In the genomic region with DNA sequence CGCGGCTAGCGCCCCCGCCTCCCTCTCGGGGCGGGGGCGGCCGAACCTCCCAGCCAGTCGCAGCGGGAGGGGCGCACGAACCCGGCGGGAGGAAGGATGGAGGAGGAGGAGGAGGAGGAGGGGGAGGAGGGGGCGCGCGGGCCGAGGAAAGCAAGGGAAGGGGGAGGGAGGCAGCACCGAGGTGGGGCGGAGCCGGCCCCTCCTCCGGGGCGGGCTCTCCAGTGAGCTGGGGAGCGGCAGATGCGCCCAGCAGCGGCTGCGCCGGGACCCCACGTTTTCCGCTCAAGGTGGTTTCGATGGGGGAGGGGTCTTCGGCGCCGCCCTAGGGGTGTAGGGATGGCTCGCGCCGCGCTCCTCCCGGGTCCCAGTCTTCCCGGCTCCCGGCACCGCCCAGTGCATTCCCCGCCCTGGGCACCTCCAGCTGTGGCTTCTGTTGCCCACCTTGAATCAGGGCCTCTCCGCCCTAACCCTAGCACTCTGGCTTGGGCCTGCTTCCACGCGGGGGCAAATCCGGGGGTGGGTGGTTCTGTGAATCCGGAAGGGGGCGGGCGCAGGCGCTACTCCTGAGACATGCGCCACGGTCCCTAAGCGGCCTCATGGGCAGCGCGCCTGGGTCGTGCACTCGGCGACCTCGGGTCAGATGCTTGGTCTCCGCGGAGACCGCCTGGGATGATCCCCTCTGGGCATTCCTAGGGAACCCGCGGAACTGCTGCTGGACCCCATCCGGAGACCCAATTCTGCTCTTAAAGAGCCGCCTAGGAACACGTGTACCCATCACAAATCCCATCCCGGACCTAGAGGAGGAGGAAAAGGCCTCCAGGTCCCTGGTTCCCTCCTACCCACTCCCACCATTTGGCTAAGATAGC, we compare ENCODE assay signal across 1 cellular context.
A peak's percentile ranks its signal among the peaks of the same experiment; 100 is the strongest.
TF ChIP-seq lines count a peak whose summit lies in the region.

A gene with protein sequence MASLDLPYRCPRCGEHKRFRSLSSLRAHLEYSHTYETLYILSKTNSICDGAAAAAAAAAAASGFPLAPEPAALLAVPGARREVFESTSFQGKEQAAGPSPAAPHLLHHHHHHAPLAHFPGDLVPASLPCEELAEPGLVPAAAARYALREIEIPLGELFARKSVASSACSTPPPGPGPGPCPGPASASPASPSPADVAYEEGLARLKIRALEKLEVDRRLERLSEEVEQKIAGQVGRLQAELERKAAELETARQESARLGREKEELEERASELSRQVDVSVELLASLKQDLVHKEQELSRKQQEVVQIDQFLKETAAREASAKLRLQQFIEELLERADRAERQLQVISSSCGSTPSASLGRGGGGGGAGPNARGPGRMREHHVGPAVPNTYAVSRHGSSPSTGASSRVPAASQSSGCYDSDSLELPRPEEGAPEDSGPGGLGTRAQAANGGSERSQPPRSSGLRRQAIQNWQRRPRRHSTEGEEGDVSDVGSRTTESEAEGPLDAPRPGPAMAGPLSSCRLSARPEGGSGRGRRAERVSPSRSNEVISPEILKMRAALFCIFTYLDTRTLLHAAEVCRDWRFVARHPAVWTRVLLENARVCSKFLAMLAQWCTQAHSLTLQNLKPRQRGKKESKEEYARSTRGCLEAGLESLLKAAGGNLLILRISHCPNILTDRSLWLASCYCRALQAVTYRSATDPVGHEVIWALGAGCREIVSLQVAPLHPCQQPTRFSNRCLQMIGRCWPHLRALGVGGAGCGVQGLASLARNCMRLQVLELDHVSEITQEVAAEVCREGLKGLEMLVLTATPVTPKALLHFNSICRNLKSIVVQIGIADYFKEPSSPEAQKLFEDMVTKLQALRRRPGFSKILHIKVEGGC (minus strand): TSS at position 183 of the 866 bp plus-strand sequence. CDS start 14,848 bp downstream, outside the sequence.

TF ChIP-seq in K562, 482 proteins besides CTCF, POLR2A, EP300 and RAD21 (continued from another document and continues in another):
- TF ChIP-seq PHF8 (IDR thresholded peaks at IDR 0.05; ENCODE audit: borderline replicate concordance, low read length) (peak; percentile 63; the same call in 1 of the 2 replicates), HNRNPK (IDR thresholded peaks at IDR 0.05; ENCODE audit: low read depth, low read length, poor library complexity, severe bottlenecking) (peak; percentile 85), ZEB2 (IDR thresholded peaks at IDR 0.05) (no peak), L3MBTL2 (IDR thresholded peaks at IDR 0.05) (peak; percentile 28; the same call in 1 of the 2 replicates), ZNF263 (CRISPR knock-in tag; IDR thresholded peaks at IDR 0.05; ENCODE audit: borderline replicate concordance) (peak; percentile 99), HMGN3 (IDR thresholded peaks at IDR 0.05; ENCODE audit: borderline replicate concordance, extremely low read depth, insufficient read length, low read depth, low read length) (peak; percentile 29), PCBP1 (IDR thresholded peaks at IDR 0.05; ENCODE audit: low read depth, low read length, poor library complexity, severe bottlenecking) (peak; percentile 90), EGR1 (conservative IDR thresholded peaks at IDR 0.05) (peak; percentile 81), EP400 (IDR thresholded peaks at IDR 0.05) (peak; percentile 56), NR2C2 (CRISPR knock-in tag; IDR thresholded peaks at IDR 0.05) (no peak), NR2C2 (tag; IDR thresholded peaks at IDR 0.05) (0 out of 2 replicates have a peak, but pooled peaks have one; percentile 20), CBFA2T2 (conservative IDR thresholded peaks at IDR 0.05) (no peak), MAZ (CRISPR knock-in tag; conservative IDR thresholded peaks at IDR 0.05 in 1 of 2, IDR thresholded peaks at IDR 0.05 in 1 of 2) (0 out of 4 replicates have a peak, but pooled peaks of 1 of the 2 experiments have one; percentile 44), NR3C1 (CRISPR knock-in tag; IDR thresholded peaks at IDR 0.05) (no peak), NR2C1 (IDR thresholded peaks at IDR 0.05) (no peak), NR2C1 (tag; IDR thresholded peaks at IDR 0.05) (no peak), ZNF589 (CRISPR knock-in tag; IDR thresholded peaks at IDR 0.05; ENCODE audit: low read depth) (no peak), XRCC5 (IDR thresholded peaks at IDR 0.05; ENCODE audit: low read depth, low read length) (no peak), FOXK1 (CRISPR knock-in tag; IDR thresholded peaks at IDR 0.05; ENCODE audit: borderline replicate concordance) (0 out of 2 replicates have a peak, but pooled peaks have one; percentile 30), NRF1 (conservative IDR thresholded peaks at IDR 0.05 in 1 of 2, IDR thresholded peaks at IDR 0.05 in 1 of 2) (peak; percentile 74 to 78)
- TF ChIP-seq, protein P1, sequence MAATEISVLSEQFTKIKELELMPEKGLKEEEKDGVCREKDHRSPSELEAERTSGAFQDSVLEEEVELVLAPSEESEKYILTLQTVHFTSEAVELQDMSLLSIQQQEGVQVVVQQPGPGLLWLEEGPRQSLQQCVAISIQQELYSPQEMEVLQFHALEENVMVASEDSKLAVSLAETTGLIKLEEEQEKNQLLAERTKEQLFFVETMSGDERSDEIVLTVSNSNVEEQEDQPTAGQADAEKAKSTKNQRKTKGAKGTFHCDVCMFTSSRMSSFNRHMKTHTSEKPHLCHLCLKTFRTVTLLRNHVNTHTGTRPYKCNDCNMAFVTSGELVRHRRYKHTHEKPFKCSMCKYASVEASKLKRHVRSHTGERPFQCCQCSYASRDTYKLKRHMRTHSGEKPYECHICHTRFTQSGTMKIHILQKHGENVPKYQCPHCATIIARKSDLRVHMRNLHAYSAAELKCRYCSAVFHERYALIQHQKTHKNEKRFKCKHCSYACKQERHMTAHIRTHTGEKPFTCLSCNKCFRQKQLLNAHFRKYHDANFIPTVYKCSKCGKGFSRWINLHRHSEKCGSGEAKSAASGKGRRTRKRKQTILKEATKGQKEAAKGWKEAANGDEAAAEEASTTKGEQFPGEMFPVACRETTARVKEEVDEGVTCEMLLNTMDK (IDR thresholded peaks at IDR 0.05; ENCODE audit: borderline replicate concordance, insufficient read depth, low read depth, low read length, poor library complexity, severe bottlenecking): no peak
- TF ChIP-seq, protein P2, sequence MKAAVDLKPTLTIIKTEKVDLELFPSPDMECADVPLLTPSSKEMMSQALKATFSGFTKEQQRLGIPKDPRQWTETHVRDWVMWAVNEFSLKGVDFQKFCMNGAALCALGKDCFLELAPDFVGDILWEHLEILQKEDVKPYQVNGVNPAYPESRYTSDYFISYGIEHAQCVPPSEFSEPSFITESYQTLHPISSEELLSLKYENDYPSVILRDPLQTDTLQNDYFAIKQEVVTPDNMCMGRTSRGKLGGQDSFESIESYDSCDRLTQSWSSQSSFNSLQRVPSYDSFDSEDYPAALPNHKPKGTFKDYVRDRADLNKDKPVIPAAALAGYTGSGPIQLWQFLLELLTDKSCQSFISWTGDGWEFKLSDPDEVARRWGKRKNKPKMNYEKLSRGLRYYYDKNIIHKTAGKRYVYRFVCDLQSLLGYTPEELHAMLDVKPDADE (conservative IDR thresholded peaks at IDR 0.05; ENCODE audit: control insufficient read depth, low read depth, low read length): no peak
- TF ChIP-seq, protein P3, sequence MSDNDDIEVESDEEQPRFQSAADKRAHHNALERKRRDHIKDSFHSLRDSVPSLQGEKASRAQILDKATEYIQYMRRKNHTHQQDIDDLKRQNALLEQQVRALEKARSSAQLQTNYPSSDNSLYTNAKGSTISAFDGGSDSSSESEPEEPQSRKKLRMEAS (CRISPR knock-in tag; IDR thresholded peaks at IDR 0.05): 0 out of 2 replicates have a peak, but pooled peaks have one; percentile 60
- TF ChIP-seq, protein P4, sequence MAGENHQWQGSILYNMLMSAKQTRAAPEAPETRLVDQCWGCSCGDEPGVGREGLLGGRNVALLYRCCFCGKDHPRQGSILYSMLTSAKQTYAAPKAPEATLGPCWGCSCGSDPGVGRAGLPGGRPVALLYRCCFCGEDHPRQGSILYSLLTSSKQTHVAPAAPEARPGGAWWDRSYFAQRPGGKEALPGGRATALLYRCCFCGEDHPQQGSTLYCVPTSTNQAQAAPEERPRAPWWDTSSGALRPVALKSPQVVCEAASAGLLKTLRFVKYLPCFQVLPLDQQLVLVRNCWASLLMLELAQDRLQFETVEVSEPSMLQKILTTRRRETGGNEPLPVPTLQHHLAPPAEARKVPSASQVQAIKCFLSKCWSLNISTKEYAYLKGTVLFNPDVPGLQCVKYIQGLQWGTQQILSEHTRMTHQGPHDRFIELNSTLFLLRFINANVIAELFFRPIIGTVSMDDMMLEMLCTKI (IDR thresholded peaks at IDR 0.05; ENCODE audit: partially characterized antibody): no peak
- TF ChIP-seq, protein P5, sequence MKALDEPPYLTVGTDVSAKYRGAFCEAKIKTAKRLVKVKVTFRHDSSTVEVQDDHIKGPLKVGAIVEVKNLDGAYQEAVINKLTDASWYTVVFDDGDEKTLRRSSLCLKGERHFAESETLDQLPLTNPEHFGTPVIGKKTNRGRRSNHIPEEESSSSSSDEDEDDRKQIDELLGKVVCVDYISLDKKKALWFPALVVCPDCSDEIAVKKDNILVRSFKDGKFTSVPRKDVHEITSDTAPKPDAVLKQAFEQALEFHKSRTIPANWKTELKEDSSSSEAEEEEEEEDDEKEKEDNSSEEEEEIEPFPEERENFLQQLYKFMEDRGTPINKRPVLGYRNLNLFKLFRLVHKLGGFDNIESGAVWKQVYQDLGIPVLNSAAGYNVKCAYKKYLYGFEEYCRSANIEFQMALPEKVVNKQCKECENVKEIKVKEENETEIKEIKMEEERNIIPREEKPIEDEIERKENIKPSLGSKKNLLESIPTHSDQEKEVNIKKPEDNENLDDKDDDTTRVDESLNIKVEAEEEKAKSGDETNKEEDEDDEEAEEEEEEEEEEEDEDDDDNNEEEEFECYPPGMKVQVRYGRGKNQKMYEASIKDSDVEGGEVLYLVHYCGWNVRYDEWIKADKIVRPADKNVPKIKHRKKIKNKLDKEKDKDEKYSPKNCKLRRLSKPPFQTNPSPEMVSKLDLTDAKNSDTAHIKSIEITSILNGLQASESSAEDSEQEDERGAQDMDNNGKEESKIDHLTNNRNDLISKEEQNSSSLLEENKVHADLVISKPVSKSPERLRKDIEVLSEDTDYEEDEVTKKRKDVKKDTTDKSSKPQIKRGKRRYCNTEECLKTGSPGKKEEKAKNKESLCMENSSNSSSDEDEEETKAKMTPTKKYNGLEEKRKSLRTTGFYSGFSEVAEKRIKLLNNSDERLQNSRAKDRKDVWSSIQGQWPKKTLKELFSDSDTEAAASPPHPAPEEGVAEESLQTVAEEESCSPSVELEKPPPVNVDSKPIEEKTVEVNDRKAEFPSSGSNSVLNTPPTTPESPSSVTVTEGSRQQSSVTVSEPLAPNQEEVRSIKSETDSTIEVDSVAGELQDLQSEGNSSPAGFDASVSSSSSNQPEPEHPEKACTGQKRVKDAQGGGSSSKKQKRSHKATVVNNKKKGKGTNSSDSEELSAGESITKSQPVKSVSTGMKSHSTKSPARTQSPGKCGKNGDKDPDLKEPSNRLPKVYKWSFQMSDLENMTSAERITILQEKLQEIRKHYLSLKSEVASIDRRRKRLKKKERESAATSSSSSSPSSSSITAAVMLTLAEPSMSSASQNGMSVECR (CRISPR knock-in tag; IDR thresholded peaks at IDR 0.05): 0 out of 2 replicates have a peak, but pooled peaks have one; percentile 32
- TF ChIP-seq, protein P6, sequence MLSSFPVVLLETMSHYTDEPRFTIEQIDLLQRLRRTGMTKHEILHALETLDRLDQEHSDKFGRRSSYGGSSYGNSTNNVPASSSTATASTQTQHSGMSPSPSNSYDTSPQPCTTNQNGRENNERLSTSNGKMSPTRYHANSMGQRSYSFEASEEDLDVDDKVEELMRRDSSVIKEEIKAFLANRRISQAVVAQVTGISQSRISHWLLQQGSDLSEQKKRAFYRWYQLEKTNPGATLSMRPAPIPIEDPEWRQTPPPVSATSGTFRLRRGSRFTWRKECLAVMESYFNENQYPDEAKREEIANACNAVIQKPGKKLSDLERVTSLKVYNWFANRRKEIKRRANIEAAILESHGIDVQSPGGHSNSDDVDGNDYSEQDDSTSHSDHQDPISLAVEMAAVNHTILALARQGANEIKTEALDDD (IDR thresholded peaks at IDR 0.05): no peak
- TF ChIP-seq, protein P7, sequence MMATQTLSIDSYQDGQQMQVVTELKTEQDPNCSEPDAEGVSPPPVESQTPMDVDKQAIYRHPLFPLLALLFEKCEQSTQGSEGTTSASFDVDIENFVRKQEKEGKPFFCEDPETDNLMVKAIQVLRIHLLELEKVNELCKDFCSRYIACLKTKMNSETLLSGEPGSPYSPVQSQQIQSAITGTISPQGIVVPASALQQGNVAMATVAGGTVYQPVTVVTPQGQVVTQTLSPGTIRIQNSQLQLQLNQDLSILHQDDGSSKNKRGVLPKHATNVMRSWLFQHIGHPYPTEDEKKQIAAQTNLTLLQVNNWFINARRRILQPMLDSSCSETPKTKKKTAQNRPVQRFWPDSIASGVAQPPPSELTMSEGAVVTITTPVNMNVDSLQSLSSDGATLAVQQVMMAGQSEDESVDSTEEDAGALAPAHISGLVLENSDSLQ (IDR thresholded peaks at IDR 0.05): 0 out of 2 replicates have a peak, but pooled peaks have one; percentile 10
- TF ChIP-seq, protein P8, sequence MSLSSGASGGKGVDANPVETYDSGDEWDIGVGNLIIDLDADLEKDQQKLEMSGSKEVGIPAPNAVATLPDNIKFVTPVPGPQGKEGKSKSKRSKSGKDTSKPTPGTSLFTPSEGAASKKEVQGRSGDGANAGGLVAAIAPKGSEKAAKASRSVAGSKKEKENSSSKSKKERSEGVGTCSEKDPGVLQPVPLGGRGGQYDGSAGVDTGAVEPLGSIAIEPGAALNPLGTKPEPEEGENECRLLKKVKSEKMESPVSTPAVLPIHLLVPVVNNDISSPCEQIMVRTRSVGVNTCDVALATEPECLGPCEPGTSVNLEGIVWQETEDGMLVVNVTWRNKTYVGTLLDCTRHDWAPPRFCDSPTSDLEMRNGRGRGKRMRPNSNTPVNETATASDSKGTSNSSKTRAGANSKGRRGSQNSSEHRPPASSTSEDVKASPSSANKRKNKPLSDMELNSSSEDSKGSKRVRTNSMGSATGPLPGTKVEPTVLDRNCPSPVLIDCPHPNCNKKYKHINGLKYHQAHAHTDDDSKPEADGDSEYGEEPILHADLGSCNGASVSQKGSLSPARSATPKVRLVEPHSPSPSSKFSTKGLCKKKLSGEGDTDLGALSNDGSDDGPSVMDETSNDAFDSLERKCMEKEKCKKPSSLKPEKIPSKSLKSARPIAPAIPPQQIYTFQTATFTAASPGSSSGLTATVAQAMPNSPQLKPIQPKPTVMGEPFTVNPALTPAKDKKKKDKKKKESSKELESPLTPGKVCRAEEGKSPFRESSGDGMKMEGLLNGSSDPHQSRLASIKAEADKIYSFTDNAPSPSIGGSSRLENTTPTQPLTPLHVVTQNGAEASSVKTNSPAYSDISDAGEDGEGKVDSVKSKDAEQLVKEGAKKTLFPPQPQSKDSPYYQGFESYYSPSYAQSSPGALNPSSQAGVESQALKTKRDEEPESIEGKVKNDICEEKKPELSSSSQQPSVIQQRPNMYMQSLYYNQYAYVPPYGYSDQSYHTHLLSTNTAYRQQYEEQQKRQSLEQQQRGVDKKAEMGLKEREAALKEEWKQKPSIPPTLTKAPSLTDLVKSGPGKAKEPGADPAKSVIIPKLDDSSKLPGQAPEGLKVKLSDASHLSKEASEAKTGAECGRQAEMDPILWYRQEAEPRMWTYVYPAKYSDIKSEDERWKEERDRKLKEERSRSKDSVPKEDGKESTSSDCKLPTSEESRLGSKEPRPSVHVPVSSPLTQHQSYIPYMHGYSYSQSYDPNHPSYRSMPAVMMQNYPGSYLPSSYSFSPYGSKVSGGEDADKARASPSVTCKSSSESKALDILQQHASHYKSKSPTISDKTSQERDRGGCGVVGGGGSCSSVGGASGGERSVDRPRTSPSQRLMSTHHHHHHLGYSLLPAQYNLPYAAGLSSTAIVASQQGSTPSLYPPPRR (CRISPR knock-in tag; IDR thresholded peaks at IDR 0.05; ENCODE audit: borderline replicate concordance): no peak
